8 cellular contexts compared by ENCODE assay signal in the genomic region with DNA sequence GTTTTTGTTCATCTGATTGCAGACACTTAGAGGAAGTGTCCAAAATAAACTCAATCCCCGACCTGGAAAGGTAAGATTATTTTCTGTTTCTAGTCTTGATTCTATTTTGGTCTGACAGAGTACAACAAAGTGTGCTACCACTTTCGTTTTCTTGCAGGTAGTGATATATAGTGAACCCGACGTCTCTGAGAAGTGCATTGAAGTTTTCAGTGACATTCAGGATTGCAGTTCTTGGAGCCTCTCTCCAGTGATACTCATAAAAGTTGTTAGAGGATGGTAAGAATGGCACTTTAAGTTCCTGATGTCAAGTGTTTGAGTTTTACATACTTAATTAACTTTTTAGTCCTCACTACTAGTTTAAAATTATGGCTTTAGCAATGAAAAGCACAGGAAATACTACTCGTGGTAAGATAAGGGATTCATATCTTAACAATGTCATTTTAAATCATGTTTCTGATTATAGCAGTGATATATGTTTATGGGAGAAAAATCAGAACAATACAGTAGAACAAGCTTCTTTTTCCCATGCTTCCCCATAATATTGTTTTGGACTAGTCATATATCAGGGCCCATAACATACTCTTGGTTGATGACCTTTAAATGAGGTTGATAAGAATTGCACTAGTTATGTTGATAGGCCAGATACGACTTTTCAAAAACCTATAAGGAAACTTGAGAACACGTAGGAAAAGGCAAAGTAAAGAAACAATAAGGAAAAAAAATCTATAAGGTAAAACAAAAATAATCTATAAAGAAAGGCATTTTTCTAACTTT.
DNase-seq lines count a peak whose midpoint lies in the region; ATAC-seq and TF ChIP-seq lines count a peak whose summit lies in the region.

No MANE protein-coding gene starts in this region.

- peaks cover 8% of the 10 kb centered on the region for H3F3A ChIP-seq in PC-3 (ENCODE audit: low read length, unreplicated experiment)

- CTCF ChIA-PET in PC-3 (lab: Charles Lee): interaction anchor here (0.6 kb wide), 1 partner anchor 105 kb away, joined by 3 read pairs; no protein-coding TSS in a partner anchor

- H3K4me1 ChIP-seq in PC-3 (ENCODE audit: insufficient read depth, low read length): peaks cover 55% of the 10 kb centered on the region

- TF ChIP-seq CTCF in PC-3 (conservative IDR thresholded peaks at IDR 0.05; ENCODE audit: low read depth, low read length) (no peak), kidney epithelial cell (IDR thresholded peaks at IDR 0.05; ENCODE audit: insufficient read depth, low read length, poor library complexity, severe bottlenecking) (no peak)

- peak; percentile 27 for ATAC-seq in GM18508 (IDR thresholded peaks at IDR 0.05; ENCODE audit: insufficient read depth, unreplicated experiment)
- ATAC-seq in HG02571 (IDR thresholded peaks at IDR 0.05; ENCODE audit: unreplicated experiment): peak; percentile 27
- peak; percentile 41 for ATAC-seq in PC-3

- BruUV-seq in PC-3 (replicated peaks; lab: Mats Ljungman, UMichigan): no TSS peak

- H3K27me3 ChIP-seq in PC-3 (ENCODE audit: low read length) (no peaks in the 10 kb centered on the region), kidney epithelial cell (ENCODE audit: control insufficient read depth, insufficient read depth, low read length) (no peaks in the 10 kb centered on the region)

- H3K9ac ChIP-seq in PC-3 (ENCODE audit: low read length): peak overlapping the region; percentile 75

- DNase-seq in PC-3 (peak; percentile 41), kidney epithelial cell (ENCODE audit: low read depth) (no peak), C1 segment of cervical spinal cord (lab: John Stamatoyannopoulos, UW) (no peak), NCI-H1092 (lab: John Stamatoyannopoulos, UW) (no peak), HuH-7 (ENCODE audit: low spot score) (no peak)
- DNase-seq in stimulated activated CD8-positive, alpha-beta memory T cell treated with anti-CD3 and anti-CD28 coated beads, Interleukin-4, amount 100 ng/mL, for 48 hours: no peak

- H4K20me1 ChIP-seq in PC-3 (ENCODE audit: low read length): no peaks in the 10 kb centered on the region

- H3K36me3 ChIP-seq in PC-3 (ENCODE audit: low read depth, low read length) (peaks cover 18% of the 10 kb centered on the region), kidney epithelial cell (ENCODE audit: control insufficient read depth, insufficient read depth, low read length) (no peaks in the 10 kb centered on the region)

- H3K9me2 ChIP-seq in PC-3 (replicated peaks; ENCODE audit: low read length): no peaks in the 10 kb centered on the region

- peak overlapping the region; percentile 72 for H3K4me3 ChIP-seq in PC-3 (ENCODE audit: low read length)
- peak overlapping the region; percentile 15 for H3K4me3 ChIP-seq in kidney epithelial cell (ENCODE audit: low read depth, low read length)

- peaks cover 64% of the 10 kb centered on the region for H3K79me2 ChIP-seq in PC-3 (ENCODE audit: low read length)

- intact Hi-C loops in PC-3 (cut with micrococcal nuclease): loop anchor here (1.0 kb wide), 1 partner anchor 11 kb away; no protein-coding TSS in a partner anchor

- H3K27ac ChIP-seq in PC-3 (ENCODE audit: low read length): peak overlapping the region; percentile 61

- POLR2A ChIA-PET in PC-3 (lab: Charles Lee; ENCODE audit: unreplicated experiment): no interaction called here

- H2AFZ ChIP-seq in PC-3 (ENCODE audit: low read length): peak overlapping the region; percentile 61

- no peaks in the 10 kb centered on the region for H3K9me3 ChIP-seq in PC-3 (ENCODE audit: low read length)

- H3K4me2 ChIP-seq in PC-3 (ENCODE audit: low read length): peak overlapping the region; percentile 98
